ENCODE assay signal across 15 cellular contexts in genomic region chr10:6223981-6224380, GRCh38. TPM values are rescaled to one million over a fixed set of nuclear protein-coding genes. Genes with fewer than 3 reads are reported as not detected.
DNase-seq lines count a peak whose midpoint lies in the region; ATAC-seq and TF ChIP-seq lines count a peak whose summit lies in the region.
"Had no signal": no experiment of that assay in that cellular context is flagged by ENCODE, and none has a peak within 500 bp of the region (broad histone marks: within the 10 kb centered on the region; RNA-seq: fewer than 3 reads in every experiment).

No MANE protein-coding gene starts in this region.

- DNase-seq in left ventricle myocardium superior: peak; percentile 6
- no peak for DNase-seq in heart right ventricle
- DNase-seq in HFFc6: no peak
- DNase-seq in globus pallidus (ENCODE audit: low spot score): peak; percentile 11
- DNase-seq in stimulated activated naive B cell treated with anti-CD40 and anti-IgM and Interleukin-4, amounts not matched to agents 10 μg/mL and 1 μg/mL and 100 μg/mL, for 72 hours: no peak
- DNase-seq in left colon: no peak
- DNase-seq: COR-L47, H9, NCI-H1417 treated with DMSO at 0.1 percent for 48 hours, NCI-H2029 treated with DMSO at 0.1 percent for 48 hours, NCI-H510A, NCI-H82, Right ventricle myocardium superior had no signal

- 91% methylated on average over 14 of the region's 14 CpGs for WGBS in heart right ventricle, 2 donors

- TF ChIP-seq CTCF in heart right ventricle (IDR thresholded peaks at IDR 0.05) (no peak), HFFc6 (IDR thresholded peaks at IDR 0.05) (no peak)

- ATAC-seq in left ventricle myocardium superior: no peak
- ATAC-seq in heart right ventricle: no peak
- no peak for ATAC-seq in stimulated activated naive B cell treated with anti-CD40 and anti-IgM and Interleukin-4, amounts not matched to agents 10 μg/mL and 1 μg/mL and 100 μg/mL, for 72 hours (replicated peaks)
- no peak for ATAC-seq in HG03521 (IDR thresholded peaks at IDR 0.05; ENCODE audit: unreplicated experiment)
- ATAC-seq in left colon: no peak

- H3K9me3 Mint-ChIP-seq in HFFc6: no peaks in the 10 kb centered on the region
- no peaks in the 10 kb centered on the region for H3K9me3 Mint-ChIP-seq in stimulated activated naive B cell treated with anti-CD40 and anti-IgM and Interleukin-4, amounts not matched to agents 10 μg/mL and 1 μg/mL and 100 μg/mL, for 72 hours
- H3K9me3 Mint-ChIP-seq: H9, IgD-negative memory B cell had no signal

- H3K27me3 Mint-ChIP-seq in HFFc6 (ENCODE audit: insufficient read depth): no peaks in the 10 kb centered on the region
- no peaks in the 10 kb centered on the region for H3K27me3 Mint-ChIP-seq in stimulated activated naive B cell treated with anti-CD40 and anti-IgM and Interleukin-4, amounts not matched to agents 10 μg/mL and 1 μg/mL and 100 μg/mL, for 72 hours
- H3K27me3 Mint-ChIP-seq: IgD-negative memory B cell had no signal

- H3K36me3 ChIP-seq in heart right ventricle: peaks cover 10 to 100% (median 60%) of the 10 kb centered on the region in 9 donors

- intact Hi-C loops in left ventricle myocardium superior (cut with micrococcal nuclease) (no loop called here), heart right ventricle (cut with DNase I) (no loop called here), left colon (cut with DNase I, micrococcal nuclease) (no loop called here)

- no peak overlapping the region for H3K27ac ChIP-seq in heart right ventricle

- H3K27ac Mint-ChIP-seq in HFFc6: peak overlapping the region; percentile 87
- H3K27ac Mint-ChIP-seq in stimulated activated naive B cell treated with anti-CD40 and anti-IgM and Interleukin-4, amounts not matched to agents 10 μg/mL and 1 μg/mL and 100 μg/mL, for 72 hours: peak overlapping the region; percentile 47

- H3K4me1 ChIP-seq in heart right ventricle: peaks cover 0 to 11% (median 0%) of the 10 kb centered on the region in 9 donors

- no peaks in the 10 kb centered on the region for H3K27me3 ChIP-seq in heart right ventricle

- peaks cover 42% of the 10 kb centered on the region for H3K4me1 Mint-ChIP-seq in HFFc6 (ENCODE audit: low read depth)
- H3K4me1 Mint-ChIP-seq in stimulated activated naive B cell treated with anti-CD40 and anti-IgM and Interleukin-4, amounts not matched to agents 10 μg/mL and 1 μg/mL and 100 μg/mL, for 72 hours: peaks cover 9 to 12% of the 10 kb centered on the region in 2 donors
- H3K4me1 Mint-ChIP-seq: H9 had no signal

- no peaks in the 10 kb centered on the region for H3K9me3 ChIP-seq in heart right ventricle

- peaks cover 48% of the 10 kb centered on the region for H3K36me3 Mint-ChIP-seq in HFFc6 (ENCODE audit: low read depth)
- peaks cover 68 to 87% of the 10 kb centered on the region in 2 donors for H3K36me3 Mint-ChIP-seq in stimulated activated naive B cell treated with anti-CD40 and anti-IgM and Interleukin-4, amounts not matched to agents 10 μg/mL and 1 μg/mL and 100 μg/mL, for 72 hours

- no peak overlapping the region for H3K4me3 ChIP-seq in heart right ventricle

- H3K4me3 Mint-ChIP-seq in HFFc6: no peak overlapping the region
- H3K4me3 Mint-ChIP-seq in stimulated activated naive B cell treated with anti-CD40 and anti-IgM and Interleukin-4, amounts not matched to agents 10 μg/mL and 1 μg/mL and 100 μg/mL, for 72 hours: no peak overlapping the region
- H3K4me3 Mint-ChIP-seq: H9, IgD-negative memory B cell had no signal

RNA-seq across cellular contexts. Expression of gene PFKFB3, which starts 21.2 kb away (rescaled TPM):
- total RNA-seq in left ventricle myocardium superior (30.8 TPM), heart right ventricle (10 to 100 TPM in 9 of 10 donors, 1 to 10 TPM in 1; 7.6 to 77.3 (median 16.3) TPM), left colon (10 to 100 TPM; 19.1 to 20.2 TPM)
- polyA plus RNA-seq in heart right ventricle: 10 to 100 TPM in 1 of 2 donors, 1 to 10 TPM in 1; 5.5 to 10.6 TPM
- 10 to 100 TPM; 25.4 to 34.6 (median 28.7) TPM for total RNA-seq in HFFc6 (2021; fragmentation: NEBNext Ultra II Directional; extraction: Animal tissue kit (Norgen Biotek cat#: 25700))

Comparison
In these comparisons a context has a peak if more than half of its experiments do, and no peak if none do; other contexts are left out.
1. DNase-seq: peak in left ventricle myocardium superior (single experiment) and globus pallidus (single experiment); none in heart right ventricle (0 of 2), HFFc6 (single experiment), stimulated activated naive B cell treated with anti-CD40 and anti-IgM and Interleukin-4, amounts not matched to agents 10 μg/mL and 1 μg/mL and 100 μg/mL, for 72 hours (single experiment) and left colon (0 of 2).